In the genomic region with DNA sequence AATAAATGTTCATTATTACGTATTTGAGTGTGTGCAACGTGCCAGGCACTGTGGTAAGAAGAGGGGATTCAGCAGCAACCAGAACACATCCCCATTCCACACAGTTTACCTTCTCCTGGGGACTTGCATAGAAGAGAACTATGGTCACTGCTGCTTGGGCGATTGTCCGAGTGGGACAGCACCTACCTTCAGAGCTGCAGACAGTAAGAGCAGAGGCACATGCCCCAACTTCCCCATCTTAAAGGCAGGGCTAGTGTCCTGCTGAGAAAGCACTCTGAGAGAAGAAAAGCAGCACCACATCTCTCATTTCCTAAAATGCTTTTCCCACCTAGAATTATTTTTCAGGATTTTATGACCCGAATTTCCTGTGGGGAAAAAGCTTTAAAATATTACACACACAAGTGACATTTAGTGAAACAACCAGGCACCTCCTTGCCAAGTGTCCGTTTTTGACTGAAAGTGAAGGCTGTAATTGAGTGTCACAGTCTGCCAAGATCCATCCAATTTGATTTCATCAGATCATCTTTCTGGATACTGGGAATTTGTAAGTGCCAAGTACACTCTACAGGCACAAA, we compare ENCODE assay signal across 27 cellular contexts. TPM values are rescaled to one million over a fixed set of nuclear protein-coding genes. Genes with fewer than 3 reads are reported as not detected.
DNase-seq lines count a peak whose midpoint lies in the region; ATAC-seq, FAIRE-seq and TF ChIP-seq lines count a peak whose summit lies in the region.
"Had no signal": no experiment of that assay in that cellular context is flagged by ENCODE, and none has a peak within 500 bp of the region (broad histone marks: within the 10 kb centered on the region; RNA-seq: fewer than 3 reads in every experiment).

No MANE protein-coding gene starts in this region.

- WGBS in right lobe of liver (ENCODE audit: insufficient coverage, low coverage, low lambda C conversion rate, missing lambda C conversion rate), result 65% methylated on average over 4 of the region's 6 CpGs
- WGBS in HepG2 (ENCODE audit: low lambda C conversion rate), result 92% methylated on average over 4 of the region's 6 CpGs

- TF ChIP-seq EP300 in HepG2 (IDR thresholded peaks at IDR 0.05; ENCODE audit: low read depth in 2 of 2, low read length in 2 of 2) (no peak), HepG2 (CRISPR knock-in tag; IDR thresholded peaks at IDR 0.05; ENCODE audit: borderline replicate concordance) (no peak)

- BruUV-seq in HepG2 (replicated peaks; lab: Mats Ljungman, UMichigan), result no TSS peak

- H3K27ac ChIP-seq in right lobe of liver, result no peak overlapping the region
- H3K27ac ChIP-seq in HepG2 (ENCODE audit: extremely low read length, insufficient read depth, low read length), result no peak overlapping the region
- H3K27ac ChIP-seq: BLaER1 treated with 17β-estradiol and CSF1 and Interleukin-3, amounts not matched to agents 10 nM and 100 nM had no signal

- in situ Hi-C loops in HepG2 (cut with HindIII; ENCODE audit: extremely low pct_ligation_motif_present, low pct_unique_long_range_greater_than_20kb), result loop anchor here (25.0 kb wide), 1 partner anchor 873 kb away; a partner anchor contains a TSS

- intact Hi-C loops in right lobe of liver (cut with DNase I) (no loop called here), HepG2 (cut with micrococcal nuclease; ENCODE audit: unreplicated experiment) (no loop called here), sciatic nerve (cut with DNase I) (no loop called here)

- POLR2A ChIA-PET in HepG2 (lab: Yijun Ruan, JAX), result no interaction called here

- H3K4me3 ChIP-seq in right lobe of liver (no peak overlapping the region), HepG2 (replicated peaks in 1 of 3; ENCODE audit: insufficient read depth in 1 of 3, low read depth in 2 of 3, low read length in 3 of 3) (no peak overlapping the region), bronchial epithelial cell (ENCODE audit: low read depth, low read length) (no peak overlapping the region)
- H3K4me3 ChIP-seq: BLaER1 treated with 17β-estradiol and CSF1 and Interleukin-3, amounts not matched to agents 10 nM and 100 nM; GM12878; MG63 had no signal

- TF ChIP-seq CTCF in right lobe of liver (IDR thresholded peaks at IDR 0.05), result no peak
- TF ChIP-seq CTCF in HepG2 (CRISPR knock-in tag; IDR thresholded peaks at IDR 0.05), result no peak
- no peak for TF ChIP-seq CTCF in bronchial epithelial cell (IDR thresholded peaks at IDR 0.05; ENCODE audit: insufficient read depth, low read length, severe bottlenecking)

- H3K9me3 ChIP-seq in right lobe of liver (no peaks in the 10 kb centered on the region), HepG2 (ENCODE audit: low read length) (no peaks in the 10 kb centered on the region)
- H3K9me3 ChIP-seq: MG63 had no signal

- H4K20me1 ChIP-seq in HepG2 (ENCODE audit: insufficient read depth, low read length), result no peaks in the 10 kb centered on the region

- CTCF ChIA-PET in HepG2 (lab: Yijun Ruan, JAX; ENCODE audit: low intra/inter-chr PET ratio, low total read pairs), result no interaction called here

- H3K36me3 ChIP-seq in right lobe of liver, result peaks cover 0 to 48% (median 7%) of the 10 kb centered on the region in 4 donors
- H3K36me3 ChIP-seq in HepG2 (replicated peaks in 1 of 2; ENCODE audit: control insufficient read depth in 1 of 2, insufficient read depth in 2 of 2, low read length in 2 of 2), result peaks cover 8 to 32% of the 10 kb centered on the region in 2 experiments; a peak in 4 of 5 replicates
- H3K36me3 ChIP-seq in bronchial epithelial cell (ENCODE audit: control insufficient read depth, insufficient read depth, low read length), result peaks cover 12% of the 10 kb centered on the region

- no peak overlapping the region for H3K9ac ChIP-seq in HepG2 (ENCODE audit: insufficient read depth, low read depth, low read length)
- H3K9ac ChIP-seq: BLaER1 treated with 17β-estradiol and CSF1 and Interleukin-3, amounts not matched to agents 10 nM and 100 nM had no signal

- DNase-seq in right lobe of liver (no peak), HepG2 (ENCODE audit: low spot score) (no peak), bronchial epithelial cell (ENCODE audit: low read depth) (no peak), sciatic nerve (ENCODE audit: low spot score) (no peak), COR-L47 (lab: John Stamatoyannopoulos, UW) (no peak), pons (ENCODE audit: low spot score) (no peak), OCI-M1 (lab: John Stamatoyannopoulos, UW) (no peak)
- DNase-seq: 8988T; CD8-positive, alpha-beta T cell; DMS 273 treated with DMSO at 0.1 percent for 48 hours; DMS79; EL; GDM1; HCEC 1CT; KBM-7; MG63; NCI-H1105 treated with DMSO at 0.1 percent for 48 hours; NCI-H146; NCI-H1930; NCI-H2107; NCI-H524; NCI-H774; SHP77 treated with DMSO at 0.1 percent for 48 hours had no signal

- no peak for TF ChIP-seq RAD21 in HepG2 (CRISPR knock-in tag; IDR thresholded peaks at IDR 0.05)

- TF ChIP-seq POLR2A in right lobe of liver (IDR thresholded peaks at IDR 0.05), result no peak
- no peak for TF ChIP-seq POLR2A in HepG2 (IDR thresholded peaks at IDR 0.05; ENCODE audit: insufficient read depth in 1 of 2, low read depth in 2 of 2, low read length in 2 of 2)

- H3K27me3 ChIP-seq in right lobe of liver, result no peaks in the 10 kb centered on the region
- H3K27me3 ChIP-seq in HepG2 (ENCODE audit: control insufficient read depth in 1 of 2, insufficient read depth in 2 of 2, low read length in 2 of 2), result no peaks in the 10 kb centered on the region
- H3K27me3 ChIP-seq in bronchial epithelial cell (ENCODE audit: control insufficient read depth, insufficient read depth, low read length), result no peaks in the 10 kb centered on the region
- H3K27me3 ChIP-seq: BLaER1 treated with 17β-estradiol and CSF1 and Interleukin-3, amounts not matched to agents 10 nM and 100 nM; MG63 had no signal

- no peak for FAIRE-seq in HepG2 (lab: Jason Lieb, UNC)
- peak; percentile 52 for FAIRE-seq in bronchial epithelial cell (lab: Jason Lieb, UNC)
- FAIRE-seq: GM12878, H1 had no signal

- H2AFZ ChIP-seq in HepG2 (ENCODE audit: low read length), result no peak overlapping the region

- no peak overlapping the region for H3K4me2 ChIP-seq in HepG2 (ENCODE audit: low read depth, low read length)

- ATAC-seq in right lobe of liver (peak in 3 of 4 donors; percentile 44 to 56 (median 45)), HepG2 (no peak), sciatic nerve (peak; percentile 50)
- ATAC-seq: CD8-positive, alpha-beta T cell; GM12878; Panc1 had no signal

- H3K4me1 ChIP-seq in right lobe of liver, result no peaks in the 10 kb centered on the region
- no peaks in the 10 kb centered on the region for H3K4me1 ChIP-seq in HepG2 (ENCODE audit: insufficient read depth, low read length)

- no peaks in the 10 kb centered on the region for H3K79me2 ChIP-seq in HepG2 (ENCODE audit: insufficient read depth, low read length)

TF ChIP-seq in HepG2, 621 proteins besides CTCF, POLR2A, EP300 and RAD21 (continues in another document):
- TF ChIP-seq ZBTB21 (CRISPR knock-in tag; IDR thresholded peaks at IDR 0.05) (no peak), NPAS2 (CRISPR knock-in tag; IDR thresholded peaks at IDR 0.05; ENCODE audit: borderline replicate concordance) (no peak)
- TF ChIP-seq, protein P1, sequence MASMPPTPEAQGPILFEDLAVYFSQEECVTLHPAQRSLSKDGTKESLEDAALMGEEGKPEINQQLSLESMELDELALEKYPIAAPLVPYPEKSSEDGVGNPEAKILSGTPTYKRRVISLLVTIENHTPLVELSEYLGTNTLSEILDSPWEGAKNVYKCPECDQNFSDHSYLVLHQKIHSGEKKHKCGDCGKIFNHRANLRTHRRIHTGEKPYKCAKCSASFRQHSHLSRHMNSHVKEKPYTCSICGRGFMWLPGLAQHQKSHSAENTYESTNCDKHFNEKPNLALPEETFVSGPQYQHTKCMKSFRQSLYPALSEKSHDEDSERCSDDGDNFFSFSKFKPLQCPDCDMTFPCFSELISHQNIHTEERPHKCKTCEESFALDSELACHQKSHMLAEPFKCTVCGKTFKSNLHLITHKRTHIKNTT (CRISPR knock-in tag; IDR thresholded peaks at IDR 0.05), result no peak

RNA-seq across cellular contexts. Expression of a gene that starts 24.7 kb away (rescaled TPM):
- total RNA-seq in right lobe of liver, result 1 to 10 TPM; 4.9 to 7.4 (median 6.7) TPM
- 5.9 and 6.5 TPM in 2 replicates for total RNA-seq in HepG2 (2016; rRNA removed; fragmentation: Illumina TruSeq; extraction: Trizol)
- 0.97 and 1.5 TPM in 2 replicates for total RNA-seq in HepG2 (2016; cell fraction: cytosol; rRNA removed; fragmentation: Illumina TruSeq; extraction: Trizol; ENCODE audit: low read depth)
- total RNA-seq in HepG2 (2016; cell fraction: insoluble cytoplasmic fraction; rRNA removed; fragmentation: Illumina TruSeq; extraction: Trizol), result 6.1 and 8.4 TPM in 2 replicates
- total RNA-seq in HepG2 (2016; cell fraction: membrane; rRNA removed; fragmentation: Illumina TruSeq; extraction: Trizol), result 2.9 and 3.1 TPM in 2 replicates
- total RNA-seq in HepG2 (2016; cell fraction: nucleus; rRNA removed; fragmentation: Illumina TruSeq; extraction: Trizol), result 7.3 and 7.7 TPM in 2 replicates
- 3.3 and 3.8 TPM in 2 replicates for polyA plus RNA-seq in HepG2 (2011; rRNA removed)
- 1.7 and 3.2 TPM in 2 replicates for polyA plus RNA-seq in HepG2 (2011; cell fraction: cytosol; rRNA removed)
- 3.8 and 4.1 TPM in 2 replicates for polyA plus RNA-seq in HepG2 (2011; cell fraction: nucleus; rRNA removed)
- 3.3 and 3.7 TPM in 2 replicates for polyA plus RNA-seq in HepG2 (2012)
- polyA plus RNA-seq in HepG2 (2016; cell fraction: cytosol; fragmentation: Illumina TruSeq; extraction: Trizol; ENCODE audit: low read depth), result 0.31 and 0.53 TPM in 2 replicates
- 5.9 and 6.0 TPM in 2 replicates for polyA plus RNA-seq in HepG2 (2016; cell fraction: insoluble cytoplasmic fraction; fragmentation: Illumina TruSeq; extraction: Trizol; ENCODE audit: low read depth)
- polyA plus RNA-seq in HepG2 (2016; cell fraction: membrane; fragmentation: Illumina TruSeq; extraction: Trizol; ENCODE audit: low read depth), result 0.86 and 0.92 TPM in 2 replicates
- polyA plus RNA-seq in HepG2 (2016; cell fraction: nucleus; fragmentation: Illumina TruSeq; extraction: Trizol; ENCODE audit: insufficient read depth, low read depth), result 7.2 and 8.1 TPM in 2 replicates
- polyA minus RNA-seq in HepG2 (2011; rRNA and poly(A)+ RNA removed; ENCODE audit: low replicate concordance), result 6.7 and 13.1 TPM in 2 replicates
- polyA minus RNA-seq in HepG2 (2011; cell fraction: cytosol; rRNA and poly(A)+ RNA removed), result 2.2 and 4.3 TPM in 2 replicates
- 15.3 and 18.3 TPM in 2 replicates for polyA minus RNA-seq in HepG2 (2011; cell fraction: nucleus; rRNA and poly(A)+ RNA removed)
- total RNA-seq in bronchial epithelial cell, result 6.1 and 6.9 TPM in 2 replicates
- total RNA-seq in sciatic nerve, result 16.6 TPM
